Comparison of ENCODE assay signal across 1 cellular context in genomic region chr1:208931936-208932335, GRCh38.
TF ChIP-seq lines count a peak whose summit lies in the region.

No MANE protein-coding gene starts in this region.

TF ChIP-seq in H1, 55 proteins besides CTCF, POLR2A, EP300 and RAD21:
- TF ChIP-seq USF2 (IDR thresholded peaks at IDR 0.05; ENCODE audit: low read length) (no peak), JUN (IDR thresholded peaks at IDR 0.05; ENCODE audit: low read depth, low read length) (no peak), GTF2F1 (IDR thresholded peaks at IDR 0.05; ENCODE audit: borderline replicate concordance, low read depth, low read length) (no peak)
